In the genomic region with DNA sequence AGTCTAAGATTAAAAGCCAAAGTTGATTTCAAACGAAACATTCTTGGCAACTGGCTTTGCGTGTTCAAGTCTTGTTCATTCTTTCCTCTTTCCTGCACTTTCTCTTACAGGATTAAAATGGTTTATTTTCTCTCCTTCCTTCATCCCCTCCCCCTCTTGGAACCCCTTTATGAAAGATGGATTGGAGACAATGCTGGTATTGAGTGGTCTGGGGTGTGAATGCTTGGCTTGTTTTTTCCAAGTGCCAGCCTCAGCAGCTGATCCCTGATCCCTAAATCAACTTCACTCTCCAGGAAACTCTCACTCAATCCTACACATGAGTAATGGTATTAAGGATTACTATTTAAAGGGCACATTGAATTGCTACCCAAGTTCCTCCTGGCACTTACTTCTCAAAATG, we compare ENCODE assay signal across 17 cellular contexts. TPM values are rescaled to one million over a fixed set of nuclear protein-coding genes. Genes with fewer than 3 reads are reported as not detected.
DNase-seq lines count a peak whose midpoint lies in the region; ATAC-seq, FAIRE-seq and TF ChIP-seq lines count a peak whose summit lies in the region.
"Had no signal": no experiment of that assay in that cellular context is flagged by ENCODE, and none has a peak within 500 bp of the region (broad histone marks: within the 10 kb centered on the region; RNA-seq: fewer than 3 reads in every experiment).

No MANE protein-coding gene starts in this region.

- H4K20me1 ChIP-seq in astrocyte (ENCODE audit: insufficient read depth, low read length) = no peaks in the 10 kb centered on the region

- H3K4me1 ChIP-seq in HUES48 (ENCODE audit: control insufficient read depth, insufficient read depth, low read length) (peaks cover 25% of the 10 kb centered on the region), astrocyte (ENCODE audit: insufficient read depth, low read length) (peaks cover 32% of the 10 kb centered on the region)

- intact Hi-C loops in Right ventricle myocardium inferior (cut with DNase I) = no loop called here

- H3K27ac Mint-ChIP-seq in astrocyte (ENCODE audit: unreplicated experiment) (peak overlapping the region; percentile 43), progenitor cell of endocrine pancreas (no peak overlapping the region)
- H3K27ac Mint-ChIP-seq in activated T-cell treated with anti-CD3 and anti-CD28 coated beads, Interleukin-2, amount 50 U/mL, for 24 hours = no peak overlapping the region
- H3K27ac Mint-ChIP-seq: CD8-positive, alpha-beta memory T cell; HFFc6; memory B cell had no signal

- H2AFZ ChIP-seq in astrocyte (ENCODE audit: low read depth, low read length) = no peak overlapping the region

- peak overlapping the region; percentile 46; the same call in 1 of the 2 replicates for H3K4me3 ChIP-seq in HUES48 (ENCODE audit: low read depth, low read length)
- H3K4me3 ChIP-seq in astrocyte (ENCODE audit: insufficient read depth, low read depth, low read length) = no peak overlapping the region

- peaks cover 28% of the 10 kb centered on the region for H3K4me1 Mint-ChIP-seq in astrocyte (ENCODE audit: low read depth, unreplicated experiment)
- H3K4me1 Mint-ChIP-seq in progenitor cell of endocrine pancreas (ENCODE audit: low read depth) = peaks cover 33% of the 10 kb centered on the region
- H3K4me1 Mint-ChIP-seq in activated T-cell treated with anti-CD3 and anti-CD28 coated beads, Interleukin-2, amount 50 U/mL, for 24 hours (ENCODE audit: low read depth) = no peaks in the 10 kb centered on the region
- H3K4me1 Mint-ChIP-seq: CD8-positive, alpha-beta memory T cell; memory B cell had no signal

- TF ChIP-seq CTCF in astrocyte (IDR thresholded peaks at IDR 0.05; ENCODE audit: insufficient read depth, low read depth, low read length) = no peak
- TF ChIP-seq CTCF in progenitor cell of endocrine pancreas (IDR thresholded peaks at IDR 0.05; ENCODE audit: unreplicated experiment) = no peak
- TF ChIP-seq CTCF in D721Med (IDR thresholded peaks at IDR 0.05; ENCODE audit: insufficient read depth, missing control alignments) = no peak

- H3K36me3 ChIP-seq in HUES48 (ENCODE audit: control insufficient read depth, insufficient read depth, low read length) (no peaks in the 10 kb centered on the region), astrocyte (ENCODE audit: insufficient read depth, low read length) (no peaks in the 10 kb centered on the region)
- H3K36me3 ChIP-seq: stomach had no signal

- H3K36me3 Mint-ChIP-seq in astrocyte (ENCODE audit: low read depth, unreplicated experiment) = no peaks in the 10 kb centered on the region
- no peaks in the 10 kb centered on the region for H3K36me3 Mint-ChIP-seq in progenitor cell of endocrine pancreas (ENCODE audit: insufficient read depth)
- H3K36me3 Mint-ChIP-seq in activated T-cell treated with anti-CD3 and anti-CD28 coated beads, Interleukin-2, amount 50 U/mL, for 24 hours (ENCODE audit: low read depth) = no peaks in the 10 kb centered on the region
- H3K36me3 Mint-ChIP-seq: CD8-positive, alpha-beta memory T cell had no signal

- H3K9me3 ChIP-seq in HUES48 (ENCODE audit: control insufficient read depth, insufficient read depth, low read length) = no peaks in the 10 kb centered on the region
- no peaks in the 10 kb centered on the region for H3K9me3 ChIP-seq in astrocyte (ENCODE audit: insufficient read depth, low read depth, low read length)
- H3K9me3 ChIP-seq: stomach had no signal

- H3K27me3 Mint-ChIP-seq in astrocyte (ENCODE audit: low read depth, unreplicated experiment) (no peaks in the 10 kb centered on the region), progenitor cell of endocrine pancreas (peaks cover 36% of the 10 kb centered on the region)
- H3K27me3 Mint-ChIP-seq in activated T-cell treated with anti-CD3 and anti-CD28 coated beads, Interleukin-2, amount 50 U/mL, for 24 hours = peaks cover 21% of the 10 kb centered on the region
- H3K27me3 Mint-ChIP-seq: CD8-positive, alpha-beta memory T cell had no signal

- H3K4me3 Mint-ChIP-seq in astrocyte (ENCODE audit: unreplicated experiment) = peak overlapping the region; percentile 77
- H3K4me3 Mint-ChIP-seq in progenitor cell of endocrine pancreas (ENCODE audit: low read depth) = peak overlapping the region; percentile 43
- H3K4me3 Mint-ChIP-seq in activated T-cell treated with anti-CD3 and anti-CD28 coated beads, Interleukin-2, amount 50 U/mL, for 24 hours = no peak overlapping the region
- H3K4me3 Mint-ChIP-seq: CD8-positive, alpha-beta memory T cell; HFFc6; memory B cell had no signal

- H3K79me2 ChIP-seq in astrocyte (ENCODE audit: insufficient read depth, low read length) = no peaks in the 10 kb centered on the region

- H3K27me3 ChIP-seq in HUES48 (ENCODE audit: control insufficient read depth, insufficient read depth, low read length) (peaks cover 20% of the 10 kb centered on the region), astrocyte (ENCODE audit: insufficient read depth, low read length) (peaks cover 2% of the 10 kb centered on the region)

- no peak for ATAC-seq in Right ventricle myocardium inferior

- FAIRE-seq in astrocyte (lab: Jason Lieb, UNC) (no peak), D721Med (lab: Jason Lieb, UNC) (no peak)
- FAIRE-seq: islet of Langerhans had no signal

- DNase-seq in astrocyte (ENCODE audit: low read depth) = no peak
- DNase-seq in hippocampal formation (lab: John Stamatoyannopoulos, UW) = peak; percentile 29 to 67
- DNase-seq in progenitor cell of endocrine pancreas (ENCODE audit: low spot score, unreplicated experiment) = no peak
- DNase-seq in D721Med (ENCODE audit: insufficient read length, low spot score) = no peak
- DNase-seq in activated T-cell treated with anti-CD3 and anti-CD28 coated beads, Interleukin-2, amount 50 U/mL, for 24 hours = no peak
- DNase-seq in Right ventricle myocardium inferior (ENCODE audit: missing footprints) = no peak
- no peak for DNase-seq in activated CD4-positive, CD25-positive, alpha-beta regulatory T cell treated with anti-CD3 and anti-CD28 coated beads, Interleukin-2, amount 50 U/mL, for 72 hours
- DNase-seq: activated CD4-positive, alpha-beta T cell treated with anti-CD3 and anti-CD28 coated beads for 48 hours; activated naive CD4-positive, alpha-beta T cell; CD8-positive, alpha-beta memory T cell; cortex of kidney; HFFc6; stomach; T-helper 9 cell had no signal

- H3K9ac ChIP-seq in HUES48 (ENCODE audit: low read depth, low read length) (no peak overlapping the region), astrocyte (ENCODE audit: low read length) (no peak overlapping the region)

- H3K27ac ChIP-seq in HUES48 (ENCODE audit: low read depth, low read length) = peak overlapping the region; percentile 23
- H3K27ac ChIP-seq in astrocyte (ENCODE audit: low read depth, low read length) = no peak overlapping the region

- H3K9me3 Mint-ChIP-seq in astrocyte (ENCODE audit: unreplicated experiment) = no peaks in the 10 kb centered on the region
- no peaks in the 10 kb centered on the region for H3K9me3 Mint-ChIP-seq in progenitor cell of endocrine pancreas (ENCODE audit: low read depth)
- peaks cover 4% of the 10 kb centered on the region for H3K9me3 Mint-ChIP-seq in activated T-cell treated with anti-CD3 and anti-CD28 coated beads, Interleukin-2, amount 50 U/mL, for 24 hours
- H3K9me3 Mint-ChIP-seq: memory B cell had no signal

- H3K4me2 ChIP-seq in astrocyte (ENCODE audit: low read length) = peak overlapping the region; percentile 55

RNA-seq across cellular contexts. Expression of gene LSAMP, which starts 0.8 kb away (rescaled TPM):
- 16.0 and 16.4 TPM in 2 replicates for total RNA-seq in astrocyte
- 20.7 and 23.4 TPM in 2 replicates for total RNA-seq in progenitor cell of endocrine pancreas
- 5.0 TPM for total RNA-seq in Right ventricle myocardium inferior
- total RNA-seq: CD8-positive, alpha-beta memory T cell; HFFc6 had no signal

Comparison
In these comparisons a context has a peak if more than half of its experiments do, and no peak if none do; other contexts are left out.
1. DNase-seq: peak in hippocampal formation (2 of 2); none in astrocyte (single experiment), progenitor cell of endocrine pancreas (single experiment), D721Med (single experiment), activated T-cell treated with anti-CD3 and anti-CD28 coated beads, Interleukin-2, amount 50 U/mL, for 24 hours (single experiment), Right ventricle myocardium inferior (single experiment) and activated CD4-positive, CD25-positive, alpha-beta regulatory T cell treated with anti-CD3 and anti-CD28 coated beads, Interleukin-2, amount 50 U/mL, for 72 hours (single experiment).